10 cellular contexts compared by ENCODE assay signal in genomic region chr6:139133733-139134360, GRCh38. TPM values are rescaled to one million over a fixed set of nuclear protein-coding genes. Genes with fewer than 3 reads are reported as not detected.
DNase-seq lines count a peak whose midpoint lies in the region; ATAC-seq and TF ChIP-seq lines count a peak whose summit lies in the region.
"Had no signal": no experiment of that assay in that cellular context is flagged by ENCODE, and none has a peak within 500 bp of the region (broad histone marks: within the 10 kb centered on the region; RNA-seq: fewer than 3 reads in every experiment).

No MANE protein-coding gene starts in this region.

- CTCF ChIA-PET in naive thymus-derived CD4-positive, alpha-beta T cell (lab: Charles Lee) = interaction anchor here (0.6 to 1.9 kb wide), 8 partner anchors 8 to 1573 kb away, joined by 3 to 10 read pairs (median 4); no protein-coding TSS in a partner anchor
- CTCF ChIA-PET in A673 (lab: Charles Lee) = interaction anchor here (0.6 kb wide), 1 partner anchor 17 kb away, joined by 4 read pairs; no protein-coding TSS in a partner anchor

- H3K36me3 ChIP-seq in heart right ventricle (peaks cover 0 to 8% (median 0%) of the 10 kb centered on the region in 9 donors), upper lobe of right lung (no peaks in the 10 kb centered on the region), A673 (ENCODE audit: insufficient read depth, low read length, poor library complexity, severe bottlenecking) (no peaks in the 10 kb centered on the region)
- no peaks in the 10 kb centered on the region for H3K36me3 ChIP-seq in naive thymus-derived CD4-positive, alpha-beta T cell (ENCODE audit: control insufficient read depth in 2 of 3, insufficient read depth in 3 of 3, low read length in 3 of 3)

- peak overlapping the region; percentile 40 for H3K27ac Mint-ChIP-seq in activated naive CD8-positive, alpha-beta T cell treated with anti-CD3 and anti-CD28 coated beads, Interleukin-2, amount 50 U/mL, for 24 hours
- H3K27ac Mint-ChIP-seq in naive thymus-derived CD4-positive, alpha-beta T cell = peak overlapping the region; percentile 81 to 100 (median 98)

- peaks cover 21% of the 10 kb centered on the region for H3K36me3 Mint-ChIP-seq in activated naive CD8-positive, alpha-beta T cell treated with anti-CD3 and anti-CD28 coated beads, Interleukin-2, amount 50 U/mL, for 24 hours (ENCODE audit: low read depth)
- H3K36me3 Mint-ChIP-seq in naive thymus-derived CD4-positive, alpha-beta T cell = peaks cover 4 to 28% (median 22%) of the 10 kb centered on the region in 5 donors

- BruUV-seq in A673 (replicated peaks; lab: Mats Ljungman, UMichigan) = no TSS peak

- H3K27ac ChIP-seq in heart right ventricle (peak overlapping the region in 8 of 10 donors; percentile 13 to 98 (median 80)), upper lobe of right lung (peak overlapping the region; percentile 49), A673 (ENCODE audit: low read depth, low read length, poor library complexity, severe bottlenecking) (no peak overlapping the region)
- H3K27ac ChIP-seq in naive thymus-derived CD4-positive, alpha-beta T cell (ENCODE audit: low read depth, low read length) = peak overlapping the region; percentile 100

- TF ChIP-seq CTCF in heart right ventricle (IDR thresholded peaks at IDR 0.05) (no peak), upper lobe of right lung (IDR thresholded peaks at IDR 0.05) (no peak), A673 (conservative IDR thresholded peaks at IDR 0.05; ENCODE audit: low read depth, low read length) (no peak)

- H3K9me3 ChIP-seq in heart right ventricle (no peaks in the 10 kb centered on the region), upper lobe of right lung (no peaks in the 10 kb centered on the region), A673 (ENCODE audit: low read depth, low read length, poor library complexity, severe bottlenecking) (no peaks in the 10 kb centered on the region)
- no peaks in the 10 kb centered on the region for H3K9me3 ChIP-seq in naive thymus-derived CD4-positive, alpha-beta T cell (ENCODE audit: control insufficient read depth in 2 of 3, low read length in 3 of 3)

- H3K4me1 Mint-ChIP-seq in activated naive CD8-positive, alpha-beta T cell treated with anti-CD3 and anti-CD28 coated beads, Interleukin-2, amount 50 U/mL, for 24 hours = peaks cover 69% of the 10 kb centered on the region
- peaks cover 46 to 75% (median 63%) of the 10 kb centered on the region in 7 donors for H3K4me1 Mint-ChIP-seq in naive thymus-derived CD4-positive, alpha-beta T cell

- DNase-seq in heart right ventricle = no peak
- DNase-seq in Right ventricle myocardium superior = no peak
- no peak for DNase-seq in activated naive CD8-positive, alpha-beta T cell treated with anti-CD3 and anti-CD28 coated beads, Interleukin-2, amount 50 U/mL, for 24 hours
- no peak for DNase-seq in naive thymus-derived CD4-positive, alpha-beta T cell
- no peak for DNase-seq in upper lobe of right lung
- DNase-seq in SIG-M5 treated with dmso at 0.1 percent for 504 hours (lab: John Stamatoyannopoulos, UW; ENCODE audit: unreplicated experiment) = no peak
- DNase-seq in SW 1271 (lab: John Stamatoyannopoulos, UW) = no peak
- no peak for DNase-seq in A673 (ENCODE audit: low spot score)
- DNase-seq: DMS53, NCI-H2227 treated with DMSO at 0.1 percent for 48 hours had no signal

- intact Hi-C loops in heart right ventricle (cut with DNase I) (no loop called here), Right ventricle myocardium superior (cut with DNase I) (no loop called here), upper lobe of right lung (cut with DNase I) (no loop called here), A673 (cut with micrococcal nuclease; ENCODE audit: unreplicated experiment) (no loop called here)
- intact Hi-C loops in naive thymus-derived CD4-positive, alpha-beta T cell (cut with micrococcal nuclease) = loop anchor here (1.0 to 10.0 kb wide), 4 partner anchors 9 to 1451 kb away; no protein-coding TSS in a partner anchor

- peak overlapping the region; percentile 13 for H3K4me3 Mint-ChIP-seq in activated naive CD8-positive, alpha-beta T cell treated with anti-CD3 and anti-CD28 coated beads, Interleukin-2, amount 50 U/mL, for 24 hours
- H3K4me3 Mint-ChIP-seq in naive thymus-derived CD4-positive, alpha-beta T cell = peak overlapping the region; percentile 15 to 94 (median 74)

- H3K27me3 Mint-ChIP-seq in activated naive CD8-positive, alpha-beta T cell treated with anti-CD3 and anti-CD28 coated beads, Interleukin-2, amount 50 U/mL, for 24 hours = no peaks in the 10 kb centered on the region
- peaks cover 0 to 2% (median 0%) of the 10 kb centered on the region in 5 donors for H3K27me3 Mint-ChIP-seq in naive thymus-derived CD4-positive, alpha-beta T cell

- H3K9me3 Mint-ChIP-seq in activated naive CD8-positive, alpha-beta T cell treated with anti-CD3 and anti-CD28 coated beads, Interleukin-2, amount 50 U/mL, for 24 hours = no peaks in the 10 kb centered on the region
- H3K9me3 Mint-ChIP-seq in naive thymus-derived CD4-positive, alpha-beta T cell = peaks cover 0 to 14% (median 0%) of the 10 kb centered on the region in 11 donors

- H3K4me1 ChIP-seq in heart right ventricle = peaks cover 0 to 62% (median 33%) of the 10 kb centered on the region in 9 donors
- H3K4me1 ChIP-seq in naive thymus-derived CD4-positive, alpha-beta T cell (ENCODE audit: control insufficient read depth in 2 of 2, insufficient read depth in 2 of 2, low read length in 2 of 2) = peaks cover 14 to 35% of the 10 kb centered on the region in 2 donors
- H3K4me1 ChIP-seq in upper lobe of right lung = peaks cover 27% of the 10 kb centered on the region
- H3K4me1 ChIP-seq in A673 (ENCODE audit: insufficient read depth, low read length, poor library complexity, severe bottlenecking) = peaks cover 5% of the 10 kb centered on the region

- H3K27me3 ChIP-seq in heart right ventricle = no peaks in the 10 kb centered on the region
- H3K27me3 ChIP-seq in naive thymus-derived CD4-positive, alpha-beta T cell (ENCODE audit: control insufficient read depth in 2 of 2, insufficient read depth in 2 of 2, low read length in 2 of 2) = no peaks in the 10 kb centered on the region
- H3K27me3 ChIP-seq in upper lobe of right lung = no peaks in the 10 kb centered on the region
- H3K27me3 ChIP-seq in A673 (replicated peaks; ENCODE audit: insufficient read depth, low read depth, low read length, poor library complexity) = no peaks in the 10 kb centered on the region

- POLR2A ChIA-PET in naive thymus-derived CD4-positive, alpha-beta T cell (lab: Charles Lee) = interaction anchor here (0.6 to 4.8 kb wide), 22 partner anchors 9 to 240 kb away, joined by 3 to 48 read pairs (median 4); partner anchors contain the start of genes CITED2, REPS1 and TXLNB
- POLR2A ChIA-PET in A673 (lab: Charles Lee; ENCODE audit: low non-redundant PET) = no interaction called here

- 56 to 67% methylated on average over 2 of the region's 2 CpGs for WGBS in heart right ventricle, 2 donors

- ATAC-seq in heart right ventricle (no peak), Right ventricle myocardium superior (ENCODE audit: poor library complexity) (no peak), upper lobe of right lung (no peak)
- no peak for ATAC-seq in activated naive CD8-positive, alpha-beta T cell treated with anti-CD3 and anti-CD28 coated beads, Interleukin-2, amount 50 U/mL, for 24 hours
- no peak for ATAC-seq in naive thymus-derived CD4-positive, alpha-beta T cell

- peak overlapping the region in 1 of 10 donors; percentile 4 for H3K4me3 ChIP-seq in heart right ventricle
- H3K4me3 ChIP-seq in naive thymus-derived CD4-positive, alpha-beta T cell (ENCODE audit: low read length) = no peak overlapping the region
- H3K4me3 ChIP-seq in upper lobe of right lung = no peak overlapping the region
- no peak overlapping the region for H3K4me3 ChIP-seq in A673 (ENCODE audit: low read depth, low read length, poor library complexity, severe bottlenecking)

RNA-seq across cellular contexts. Expression of gene HECA, which starts 1.0 kb away (rescaled TPM):
- total RNA-seq in heart right ventricle = 10 to 100 TPM; 33.5 to 70.6 (median 43.5) TPM
- polyA plus RNA-seq in heart right ventricle = 10 to 100 TPM in 1 of 2 donors, 1 to 10 TPM in 1; 8.6 to 15.0 TPM
- 54.2 TPM for total RNA-seq in Right ventricle myocardium superior
- 100 to 1,000 TPM in 3 of 5 experiments, 10 to 100 TPM in 2; 54.1 to 145 (median 130) TPM for total RNA-seq in naive thymus-derived CD4-positive, alpha-beta T cell
- polyA plus RNA-seq in naive thymus-derived CD4-positive, alpha-beta T cell = 1 to 10 TPM; 5.5 to 6.3 TPM
- 48.9 TPM for total RNA-seq in upper lobe of right lung
- total RNA-seq in A673 (2021) = 14.3 and 15.3 TPM in 2 replicates

Comparison
In these comparisons a context has a peak if more than half of its experiments do, and no peak if none do; other contexts are left out.
1. intact Hi-C loops: an anchor here in naive thymus-derived CD4-positive, alpha-beta T cell (1.0 to 10.0 kb wide); none called in heart right ventricle, Right ventricle myocardium superior, upper lobe of right lung and A673.